In the genomic region with DNA sequence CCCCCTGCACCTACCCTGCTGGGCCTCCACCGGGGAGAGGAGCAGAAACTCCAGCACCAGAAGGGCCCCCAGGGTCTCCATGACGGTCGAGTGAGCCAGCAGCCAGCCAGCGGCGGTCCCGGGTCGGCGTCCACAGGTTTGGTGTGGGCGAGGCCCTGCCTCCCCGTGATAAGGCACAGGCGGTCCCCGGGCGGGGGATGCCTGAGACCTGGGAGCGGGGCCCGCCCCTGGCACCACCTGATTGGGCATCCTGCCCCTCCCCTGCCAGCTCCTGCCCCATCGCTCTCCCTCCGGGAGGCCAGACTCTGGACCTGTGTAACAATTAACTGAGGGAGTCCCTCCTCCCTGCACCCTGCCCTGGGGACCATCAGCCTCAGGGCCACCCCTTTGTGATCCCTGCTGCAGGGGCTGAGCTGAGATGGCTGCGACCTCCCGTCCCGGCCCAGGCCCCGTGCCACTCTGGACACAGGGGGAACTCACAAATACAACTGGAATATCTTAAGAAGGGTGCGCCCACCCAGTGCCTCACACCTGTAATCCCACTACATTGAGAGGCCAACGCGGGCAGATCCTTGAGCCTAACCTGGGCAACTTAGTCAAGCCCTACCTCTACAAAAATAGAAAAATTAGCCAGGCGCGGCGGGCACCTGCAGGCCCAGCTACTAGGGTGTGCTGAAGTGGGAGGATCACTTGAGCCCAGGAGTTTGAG, we compare ENCODE assay signal across 1 cellular context.
TF ChIP-seq lines count a peak whose summit lies in the region.

Gene SMIM24 (minus strand): TSS at position 143 of the 709 bp plus-strand sequence. CDS start 62 bp downstream, at position 81.

TF ChIP-seq in HepG2, 621 proteins besides CTCF, POLR2A, EP300 and RAD21 (continued from another document and continues in another):
- TF ChIP-seq NFAT5 (CRISPR knock-in tag; IDR thresholded peaks at IDR 0.05) (no peak), GTF2F1 (IDR thresholded peaks at IDR 0.05; ENCODE audit: low read length) (no peak), ZFP37 (CRISPR knock-in tag; IDR thresholded peaks at IDR 0.05; ENCODE audit: borderline replicate concordance) (no peak), SMC3 (IDR thresholded peaks at IDR 0.05; ENCODE audit: low read length) (no peak), KMT2B (CRISPR knock-in tag; IDR thresholded peaks at IDR 0.05) (no peak), DNMT3B (CRISPR knock-in tag; conservative IDR thresholded peaks at IDR 0.05) (no peak), ONECUT2 (CRISPR knock-in tag; IDR thresholded peaks at IDR 0.05) (no peak), ZNF784 (CRISPR knock-in tag; IDR thresholded peaks at IDR 0.05; ENCODE audit: borderline replicate concordance) (no peak), ZNF891 (CRISPR knock-in tag; IDR thresholded peaks at IDR 0.05) (no peak), HDAC6 (IDR thresholded peaks at IDR 0.05; ENCODE audit: low read depth, low read length) (no peak), ZNF280B (CRISPR knock-in tag; IDR thresholded peaks at IDR 0.05; ENCODE audit: borderline replicate concordance) (no peak), ADNP (CRISPR knock-in tag; IDR thresholded peaks at IDR 0.05) (no peak), MIER3 (CRISPR knock-in tag; IDR thresholded peaks at IDR 0.05; ENCODE audit: borderline replicate concordance) (no peak), ZNF34 (CRISPR knock-in tag; IDR thresholded peaks at IDR 0.05; ENCODE audit: borderline replicate concordance) (no peak), SETDB1 (CRISPR knock-in tag; IDR thresholded peaks at IDR 0.05; ENCODE audit: borderline replicate concordance) (no peak), ZNF672 (CRISPR knock-in tag; IDR thresholded peaks at IDR 0.05) (peak; percentile 95), NR1H2 (CRISPR knock-in tag; IDR thresholded peaks at IDR 0.05; ENCODE audit: borderline replicate concordance, low read depth) (no peak), ZNF382 (CRISPR knock-in tag; IDR thresholded peaks at IDR 0.05; ENCODE audit: borderline replicate concordance) (no peak), ZNF292 (CRISPR knock-in tag; IDR thresholded peaks at IDR 0.05; ENCODE audit: borderline replicate concordance, low read depth) (peak; percentile 91), KDM5B (CRISPR knock-in tag; IDR thresholded peaks at IDR 0.05; ENCODE audit: borderline replicate concordance) (no peak), ZNF552 (CRISPR knock-in tag; IDR thresholded peaks at IDR 0.05; ENCODE audit: borderline replicate concordance) (peak; percentile 47; the same call in 1 of the 2 replicates), ZNF792 (CRISPR knock-in tag; IDR thresholded peaks at IDR 0.05) (0 out of 2 replicates have a peak, but pooled peaks have one; percentile 21), TAF15 (IDR thresholded peaks at IDR 0.05; ENCODE audit: low read depth, low read length, poor library complexity, severe bottlenecking) (no peak), HNRNPLL (IDR thresholded peaks at IDR 0.05; ENCODE audit: low read depth, low read length, poor library complexity, severe bottlenecking) (peak; percentile 45), FOSL1 (CRISPR knock-in tag; IDR thresholded peaks at IDR 0.05; ENCODE audit: borderline replicate concordance) (no peak), KMT2A (CRISPR knock-in tag; IDR thresholded peaks at IDR 0.05) (0 out of 2 replicates have a peak, but pooled peaks have one; percentile 21), GFI1 (CRISPR knock-in tag; IDR thresholded peaks at IDR 0.05; ENCODE audit: borderline replicate concordance) (no peak; the same call in 1 of the 2 replicates), ZNF383 (CRISPR knock-in tag; IDR thresholded peaks at IDR 0.05; ENCODE audit: borderline replicate concordance) (no peak), ZFP90 (CRISPR knock-in tag; IDR thresholded peaks at IDR 0.05; ENCODE audit: borderline replicate concordance) (no peak), ZNF44 (CRISPR knock-in tag; IDR thresholded peaks at IDR 0.05) (no peak), RARG (CRISPR knock-in tag; IDR thresholded peaks at IDR 0.05; ENCODE audit: low read depth) (no peak), BORCS8-MEF2B (CRISPR knock-in tag; IDR thresholded peaks at IDR 0.05) (no peak), TFAP4 (IDR thresholded peaks at IDR 0.05; ENCODE audit: borderline replicate concordance, low read depth) (peak; percentile 65; the same call in 1 of the 2 replicates), POLR2AphosphoS5 (IDR thresholded peaks at IDR 0.05; ENCODE audit: low read depth, low read length) (peak; percentile 57), MTF1 (CRISPR knock-in tag; IDR thresholded peaks at IDR 0.05) (no peak), PPARG (CRISPR knock-in tag; conservative IDR thresholded peaks at IDR 0.05) (0 out of 2 replicates have a peak, but pooled peaks have one; percentile 33), ZNF510 (CRISPR knock-in tag; IDR thresholded peaks at IDR 0.05; ENCODE audit: low read depth) (no peak), ZFP91 (CRISPR knock-in tag; IDR thresholded peaks at IDR 0.05; ENCODE audit: borderline replicate concordance) (peak; percentile 66; the same call in 1 of the 2 replicates), MXD1 (CRISPR knock-in tag; IDR thresholded peaks at IDR 0.05) (no peak), ZNF232 (CRISPR knock-in tag; IDR thresholded peaks at IDR 0.05; ENCODE audit: borderline replicate concordance) (peak; percentile 23; the same call in 1 of the 2 replicates), ATAD3A (CRISPR knock-in tag; IDR thresholded peaks at IDR 0.05) (no peak), KDM3A (CRISPR knock-in tag; IDR thresholded peaks at IDR 0.05; ENCODE audit: low read depth) (no peak; the same call in 1 of the 2 replicates)
- TF ChIP-seq, protein P1, sequence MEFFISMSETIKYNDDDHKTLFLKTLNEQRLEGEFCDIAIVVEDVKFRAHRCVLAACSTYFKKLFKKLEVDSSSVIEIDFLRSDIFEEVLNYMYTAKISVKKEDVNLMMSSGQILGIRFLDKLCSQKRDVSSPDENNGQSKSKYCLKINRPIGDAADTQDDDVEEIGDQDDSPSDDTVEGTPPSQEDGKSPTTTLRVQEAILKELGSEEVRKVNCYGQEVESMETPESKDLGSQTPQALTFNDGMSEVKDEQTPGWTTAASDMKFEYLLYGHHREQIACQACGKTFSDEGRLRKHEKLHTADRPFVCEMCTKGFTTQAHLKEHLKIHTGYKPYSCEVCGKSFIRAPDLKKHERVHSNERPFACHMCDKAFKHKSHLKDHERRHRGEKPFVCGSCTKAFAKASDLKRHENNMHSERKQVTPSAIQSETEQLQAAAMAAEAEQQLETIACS (CRISPR knock-in tag; IDR thresholded peaks at IDR 0.05), result no peak
- TF ChIP-seq, protein P2, sequence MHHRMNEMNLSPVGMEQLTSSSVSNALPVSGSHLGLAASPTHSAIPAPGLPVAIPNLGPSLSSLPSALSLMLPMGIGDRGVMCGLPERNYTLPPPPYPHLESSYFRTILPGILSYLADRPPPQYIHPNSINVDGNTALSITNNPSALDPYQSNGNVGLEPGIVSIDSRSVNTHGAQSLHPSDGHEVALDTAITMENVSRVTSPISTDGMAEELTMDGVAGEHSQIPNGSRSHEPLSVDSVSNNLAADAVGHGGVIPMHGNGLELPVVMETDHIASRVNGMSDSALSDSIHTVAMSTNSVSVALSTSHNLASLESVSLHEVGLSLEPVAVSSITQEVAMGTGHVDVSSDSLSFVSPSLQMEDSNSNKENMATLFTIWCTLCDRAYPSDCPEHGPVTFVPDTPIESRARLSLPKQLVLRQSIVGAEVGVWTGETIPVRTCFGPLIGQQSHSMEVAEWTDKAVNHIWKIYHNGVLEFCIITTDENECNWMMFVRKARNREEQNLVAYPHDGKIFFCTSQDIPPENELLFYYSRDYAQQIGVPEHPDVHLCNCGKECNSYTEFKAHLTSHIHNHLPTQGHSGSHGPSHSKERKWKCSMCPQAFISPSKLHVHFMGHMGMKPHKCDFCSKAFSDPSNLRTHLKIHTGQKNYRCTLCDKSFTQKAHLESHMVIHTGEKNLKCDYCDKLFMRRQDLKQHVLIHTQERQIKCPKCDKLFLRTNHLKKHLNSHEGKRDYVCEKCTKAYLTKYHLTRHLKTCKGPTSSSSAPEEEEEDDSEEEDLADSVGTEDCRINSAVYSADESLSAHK (CRISPR knock-in tag; IDR thresholded peaks at IDR 0.05; ENCODE audit: borderline replicate concordance), result no peak
